9 cellular contexts compared by ENCODE assay signal in the genomic region with DNA sequence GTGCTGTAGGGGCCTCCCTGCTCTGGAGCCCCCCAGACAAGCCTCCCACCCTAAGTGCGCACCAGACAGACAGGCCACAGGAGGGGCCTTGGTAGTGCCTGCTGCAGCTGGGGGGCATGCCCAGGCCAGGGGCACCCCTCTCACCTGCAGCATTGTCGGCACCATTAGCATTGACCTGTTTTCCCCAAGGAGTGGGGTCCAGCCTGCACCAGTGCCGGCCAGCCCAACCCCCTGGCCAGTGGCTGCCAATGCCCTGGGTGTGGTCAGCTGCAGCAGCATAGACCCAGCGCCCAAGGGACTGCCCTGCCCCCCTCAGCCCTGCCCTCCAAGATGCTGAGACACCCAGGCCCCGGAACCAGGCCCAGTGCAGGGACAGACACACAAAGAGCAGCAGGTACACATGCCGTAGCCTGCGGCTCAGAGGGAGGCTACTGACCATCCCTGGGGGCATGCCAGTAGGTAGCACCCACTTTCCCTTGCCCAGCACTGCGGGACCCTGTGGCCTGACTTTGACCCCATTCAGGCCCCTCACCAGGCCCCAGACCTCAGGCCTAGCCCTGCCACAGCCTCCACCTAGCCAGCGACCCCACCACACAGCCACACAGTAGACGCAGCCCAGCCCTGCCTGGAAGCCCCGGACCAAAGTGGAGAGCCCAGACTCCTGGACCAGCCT. TPM values are rescaled to one million over a fixed set of nuclear protein-coding genes. Genes with fewer than 3 reads are reported as not detected.
DNase-seq lines count a peak whose midpoint lies in the region; ATAC-seq and TF ChIP-seq lines count a peak whose summit lies in the region.
"Had no signal": no experiment of that assay in that cellular context is flagged by ENCODE, and none has a peak within 500 bp of the region (broad histone marks: within the 10 kb centered on the region; RNA-seq: fewer than 3 reads in every experiment).

No MANE protein-coding gene starts in this region.

- peak overlapping the region; percentile 94 for H2BK120ac ChIP-seq in neuronal stem cell (ENCODE audit: low read depth, low read length)

- H2BK15ac ChIP-seq in neuronal stem cell (ENCODE audit: low read length) = peak overlapping the region; percentile 99

- H3K4me3 ChIP-seq in BLaER1 treated with 17β-estradiol and CSF1 and Interleukin-3, amounts not matched to agents 10 nM and 100 nM = peak overlapping the region; percentile 48 to 70 (median 60)
- H3K4me3 ChIP-seq in SK-N-MC (peak overlapping the region; percentile 76), fibroblast of lung (replicated peaks in 1 of 4; ENCODE audit: control extremely low read depth in 1 of 4, insufficient read depth in 1 of 4, low read depth in 3 of 4, low read length in 4 of 4) (peak overlapping the region; percentile 33 to 57 (median 52)), neuronal stem cell (ENCODE audit: low read length in 2 of 2) (peak overlapping the region; percentile 38 to 41)

- H2AK5ac ChIP-seq in neuronal stem cell (ENCODE audit: low read depth, low read length) = peak overlapping the region; percentile 99

- H2AFZ ChIP-seq in fibroblast of lung (ENCODE audit: low read length) (no peak overlapping the region), neuronal stem cell (ENCODE audit: low read length) (peak overlapping the region; percentile 87)

- WGBS in neuronal stem cell (ENCODE audit: extremely low coverage in 2 of 2, insufficient read length in 2 of 2, insufficient replicate concordance in 1 of 2), 2 donors = no CpG with 5 or more reads among the region's 11 CpGs

- no peak for TF ChIP-seq CTCF in fibroblast of lung (conservative IDR thresholded peaks at IDR 0.05 in 1 of 2, IDR thresholded peaks at IDR 0.05 in 1 of 2; ENCODE audit: low read depth in 1 of 2, low read length in 2 of 2)

- peak overlapping the region; percentile 82 for H2BK5ac ChIP-seq in neuronal stem cell (ENCODE audit: low read length)

- H3K79me2 ChIP-seq in fibroblast of lung (ENCODE audit: control insufficient read depth, insufficient read depth, low read length) = no peaks in the 10 kb centered on the region

- peak overlapping the region in 2 of 11 experiments; percentile 4 to 34; a peak in 1 of 22 replicates for H3K27ac ChIP-seq in BLaER1 treated with 17β-estradiol and CSF1 and Interleukin-3, amounts not matched to agents 10 nM and 100 nM
- H3K27ac ChIP-seq in SK-N-MC = no peak overlapping the region
- no peak overlapping the region for H3K27ac ChIP-seq in fibroblast of lung (ENCODE audit: insufficient read depth, low read length)
- H3K27ac ChIP-seq in neuronal stem cell (replicated peaks; ENCODE audit: low read length) = no peak overlapping the region
- H3K27ac ChIP-seq: SJSA1 had no signal

- peak overlapping the region; percentile 70 to 100 (median 98) for H3K4me2 ChIP-seq in BLaER1 treated with 17β-estradiol and CSF1 and Interleukin-3, amounts not matched to agents 10 nM and 100 nM
- peak overlapping the region; percentile 90 for H3K4me2 ChIP-seq in fibroblast of lung (ENCODE audit: extremely low read depth, insufficient read depth, low read length)
- peak overlapping the region; percentile 83 for H3K4me2 ChIP-seq in neuronal stem cell (ENCODE audit: insufficient read depth, low read length, poor library complexity, severe bottlenecking)

- H4K8ac ChIP-seq in neuronal stem cell (ENCODE audit: low read depth, low read length) = peak overlapping the region; percentile 43

- peak overlapping the region; percentile 41 for H2BK12ac ChIP-seq in neuronal stem cell (ENCODE audit: low read length)

- peaks cover 0 to 12% (median 0%) of the 10 kb centered on the region in 11 experiments; a peak in 5 of 22 replicates for H3K27me3 ChIP-seq in BLaER1 treated with 17β-estradiol and CSF1 and Interleukin-3, amounts not matched to agents 10 nM and 100 nM
- H3K27me3 ChIP-seq in fibroblast of lung (ENCODE audit: control insufficient read depth, insufficient read depth, low read length) (no peaks in the 10 kb centered on the region), neuronal stem cell (ENCODE audit: control insufficient read depth in 3 of 3, insufficient read depth in 3 of 3, low read depth in 1 of 3, low read length in 3 of 3) (peaks cover 5 to 92% (median 37%) of the 10 kb centered on the region in 3 experiments)
- H3K27me3 ChIP-seq: SJSA1 had no signal

- no peaks in the 10 kb centered on the region for H3K36me3 ChIP-seq in BLaER1 treated with 17β-estradiol and CSF1 and Interleukin-3, amounts not matched to agents 10 nM and 100 nM
- H3K36me3 ChIP-seq in SK-N-MC (ENCODE audit: insufficient read depth, low read length) (no peaks in the 10 kb centered on the region), fibroblast of lung (ENCODE audit: control insufficient read depth, insufficient read depth, low read length) (no peaks in the 10 kb centered on the region), neuronal stem cell (replicated peaks in 1 of 2; ENCODE audit: control insufficient read depth in 2 of 2, insufficient read depth in 2 of 2, low read length in 2 of 2) (no peaks in the 10 kb centered on the region)
- H3K36me3 ChIP-seq: SJSA1 had no signal

- H4K20me1 ChIP-seq in BLaER1 treated with 17β-estradiol and CSF1 and Interleukin-3, amounts not matched to agents 10 nM and 100 nM = peaks cover 0 to 39% (median 13%) of the 10 kb centered on the region in 11 experiments; a peak in 11 of 22 replicates
- no peaks in the 10 kb centered on the region for H4K20me1 ChIP-seq in fibroblast of lung (ENCODE audit: control insufficient read depth, extremely low read depth, insufficient read depth, low read length)

- no peaks in the 10 kb centered on the region for H3K9me3 ChIP-seq in BLaER1 treated with 17β-estradiol and CSF1 and Interleukin-3, amounts not matched to agents 10 nM and 100 nM (replicated peaks in 1 of 11)
- H3K9me3 ChIP-seq in SK-N-MC (ENCODE audit: low read depth, low read length) (no peaks in the 10 kb centered on the region), fibroblast of lung (ENCODE audit: control insufficient read depth, insufficient read depth, low read depth, low read length) (no peaks in the 10 kb centered on the region), neuronal stem cell (replicated peaks in 1 of 2; ENCODE audit: control insufficient read depth in 2 of 2, insufficient read depth in 1 of 2, low read depth in 1 of 2, low read length in 2 of 2) (no peaks in the 10 kb centered on the region)
- H3K9me3 ChIP-seq: SJSA1 had no signal

- H3K9ac ChIP-seq in BLaER1 treated with 17β-estradiol and CSF1 and Interleukin-3, amounts not matched to agents 10 nM and 100 nM = peak overlapping the region in 10 of 11 experiments; percentile 46 to 76 (median 64); a peak in 19 of 22 replicates
- H3K9ac ChIP-seq in SK-N-MC (ENCODE audit: insufficient read length) (no peak overlapping the region), fibroblast of lung (ENCODE audit: insufficient read depth, low read length) (no peak overlapping the region), neuronal stem cell (ENCODE audit: low read depth, low read length, poor library complexity) (peak overlapping the region; percentile 60)

- H4K91ac ChIP-seq in neuronal stem cell (ENCODE audit: low read depth, low read length, poor library complexity) = no peak overlapping the region

- H3K14ac ChIP-seq in neuronal stem cell (ENCODE audit: low read length) = peak overlapping the region; percentile 25

- H3K18ac ChIP-seq in neuronal stem cell (ENCODE audit: low read length) = peak overlapping the region; percentile 78

- peak overlapping the region; percentile 85 for H3K23ac ChIP-seq in neuronal stem cell (ENCODE audit: low read depth, low read length, poor library complexity)

- no peak overlapping the region for H3K4ac ChIP-seq in neuronal stem cell (ENCODE audit: low read length)

- ATAC-seq in GM18909 (IDR thresholded peaks at IDR 0.05; ENCODE audit: poor library complexity, unreplicated experiment) (no peak), HG03457 (IDR thresholded peaks at IDR 0.05; ENCODE audit: unreplicated experiment) (no peak)

- H3K4me1 ChIP-seq in BLaER1 treated with 17β-estradiol and CSF1 and Interleukin-3, amounts not matched to agents 10 nM and 100 nM = peaks cover 34 to 77% (median 60%) of the 10 kb centered on the region in 10 experiments
- H3K4me1 ChIP-seq in fibroblast of lung (ENCODE audit: control insufficient read depth, extremely low read depth, insufficient read depth, low read length) (peaks cover 29% of the 10 kb centered on the region), neuronal stem cell (ENCODE audit: control insufficient read depth in 2 of 2, insufficient read depth in 1 of 2, low read depth in 1 of 2, low read length in 2 of 2) (peaks cover 25 to 30% of the 10 kb centered on the region in 2 donors)

- peaks cover 2% of the 10 kb centered on the region for H3K79me1 ChIP-seq in neuronal stem cell (ENCODE audit: low read depth, low read length)

- no peak for DNase-seq in SK-N-MC (ENCODE audit: low read depth, low spot score)
- no peak for DNase-seq in fibroblast of lung (ENCODE audit: low read depth in 2 of 2)
- DNase-seq in neuronal stem cell (ENCODE audit: low spot score) = no peak
- no peak for DNase-seq in putamen (ENCODE audit: low spot score)
- no peak for DNase-seq in central memory CD4-positive, alpha-beta T cell

RNA-seq across cellular contexts. Expression of gene AHNAK2, which starts 1.0 kb away (rescaled TPM):
- total RNA-seq in fibroblast of lung = 47.8 and 106 TPM in 2 replicates
- polyA plus RNA-seq in fibroblast of lung = 6.6 and 30.5 TPM in 2 replicates
- polyA plus RNA-seq in fibroblast of lung (2012) = 19.4 and 61.0 TPM in 2 replicates
- polyA minus RNA-seq in fibroblast of lung (ENCODE audit: low replicate concordance) = 42.9 and 144 TPM in 2 replicates
- 0.43 TPM for polyA plus RNA-seq in neuronal stem cell (2013, experiment 1 of 2)
- polyA plus RNA-seq in neuronal stem cell (2013, experiment 2 of 2) = 0.46 TPM

RNA-seq across cellular contexts. Expression of gene CLBA1, which starts 8.4 kb away (rescaled TPM):
- total RNA-seq in fibroblast of lung = 8.0 and 11.7 TPM in 2 replicates
- polyA plus RNA-seq in fibroblast of lung = 3.8 and 11.3 TPM in 2 replicates
- 4.1 and 10.7 TPM in 2 replicates for polyA plus RNA-seq in fibroblast of lung (2012)
- 3.0 and 5.8 TPM in 2 replicates for polyA minus RNA-seq in fibroblast of lung (ENCODE audit: low replicate concordance)
- 6.1 TPM for polyA plus RNA-seq in neuronal stem cell (2013, experiment 1 of 2)
- 6.0 TPM for polyA plus RNA-seq in neuronal stem cell (2013, experiment 2 of 2)

RNA-seq across cellular contexts. Expression of gene CDCA4, which starts 43.7 kb away (rescaled TPM):
- total RNA-seq in fibroblast of lung = 7.9 and 8.0 TPM in 2 replicates
- 8.0 and 19.5 TPM in 2 replicates for polyA plus RNA-seq in fibroblast of lung
- polyA plus RNA-seq in fibroblast of lung (2012) = 9.1 and 21.3 TPM in 2 replicates
- 8.1 and 23.3 TPM in 2 replicates for polyA minus RNA-seq in fibroblast of lung (ENCODE audit: low replicate concordance)
- polyA plus RNA-seq in neuronal stem cell (2013, experiment 1 of 2) = 46.0 TPM
- 45.5 TPM for polyA plus RNA-seq in neuronal stem cell (2013, experiment 2 of 2)

RNA-seq across cellular contexts. Expression of gene PLD4, which starts 52.5 kb away (rescaled TPM):
- under 0.01 and 0.17 TPM in 2 replicates for total RNA-seq in fibroblast of lung
- polyA plus RNA-seq in fibroblast of lung = 0.02 TPM in 1 of 2 replicates, not detected in the other
- polyA plus RNA-seq in fibroblast of lung (2012) = 0.27 TPM in 1 of 2 replicates, not detected in the other
- polyA minus RNA-seq in fibroblast of lung (ENCODE audit: low replicate concordance) = 0.89 TPM in 1 of 2 replicates, not detected in the other
- polyA plus RNA-seq in neuronal stem cell (2013, experiment 1 of 2) = 0.04 TPM
- polyA plus RNA-seq in neuronal stem cell (2013, experiment 2 of 2) = 0.03 TPM
- total RNA-seq: SJSA1 had no signal

Comparison
In these comparisons a context has a peak if more than half of its experiments do, and no peak if none do; other contexts are left out.
1. H3K9ac ChIP-seq: peak in BLaER1 treated with 17β-estradiol and CSF1 and Interleukin-3, amounts not matched to agents 10 nM and 100 nM (10 of 11) and neuronal stem cell (single experiment); none in SK-N-MC (single experiment) and fibroblast of lung (single experiment).
2. Peak in every context shown above with its lines, with median percentiles within 50 percentile points of each other: H3K4me2 ChIP-seq and H3K4me3 ChIP-seq.